Comparison of ENCODE assay signal across 30 cellular contexts in genomic region chr16:56125922-56126321, GRCh38.
"Had no signal": no experiment of that assay in that cellular context is flagged by ENCODE, and none has a peak within 500 bp of the region (broad histone marks: within the 10 kb centered on the region; RNA-seq: fewer than 3 reads in every experiment).

No MANE protein-coding gene starts in this region.

- H3K27ac ChIP-seq: neural progenitor cell, ovary, parathyroid adenoma, psoas muscle, skin epidermis, spleen, suprapubic skin, testis, tibial artery, upper lobe of left lung, vagina had no signal

- H3K27ac Mint-ChIP-seq: naive thymus-derived CD8-positive, alpha-beta T cell; natural killer cell treated with Interleukin-12 subunit alpha and Interleukin-12 subunit beta and Interleukin-15 and Interleukin-18, amount 100 ng/mL, for 72 hours; neural progenitor cell; progenitor cell of endocrine pancreas; stimulated activated memory B cell treated with anti-CD40 and anti-IgM and Interleukin-4, amounts not matched to agents 10 μg/mL and 1 μg/mL and 100 μg/mL, for 72 hours; stimulated activated naive CD8-positive, alpha-beta T cell treated with anti-CD3 and anti-CD28 coated beads, Interleukin-15, amount 100 ng/mL, for 72 hours had no signal

- DNase-seq: naive thymus-derived CD8-positive, alpha-beta T cell; occipital lobe; ovary; posterior cingulate gyrus; psoas muscle; right cardiac atrium; spleen; stimulated activated CD4-positive, alpha-beta T cell treated with anti-CD3 and anti-CD28 coated beads, Interleukin-12 subunit alpha, Interleukin-12 subunit beta, amount 100 ng/mL, for 4 hours; stimulated activated CD4-positive, alpha-beta T cell treated with anti-CD3 and anti-CD28 coated beads, Interleukin-1b, Interleukin-23, amount 100 ng/mL, for 48 hours; stimulated activated CD4-positive, alpha-beta T cell treated with anti-CD3 and anti-CD28 coated beads, Interleukin-4, amount 100 ng/mL, for 1 hour; stimulated activated CD4-positive, alpha-beta T cell treated with anti-CD3 and anti-CD28 coated beads, Interleukin-4, amount 100 ng/mL, for 4 hours; stimulated activated CD8-positive, alpha-beta memory T cell treated with anti-CD3 and anti-CD28 coated beads, Interleukin-4, amount 100 ng/mL, for 48 hours; stimulated activated naive CD4-positive, alpha-beta T cell; stimulated activated naive CD8-positive, alpha-beta T cell treated with anti-CD3 and anti-CD28 coated beads, Interleukin-15, amount 100 ng/mL, for 72 hours; stimulated activated naive CD8-positive, alpha-beta T cell treated with anti-CD3 and anti-CD28 coated beads, Interleukin-15, Interleukin-2, amounts not matched to agents 100 U/mL and 50 U/mL, for 24 hours; substantia nigra; testis; tibial artery; trophoblast cell; upper lobe of left lung had no signal

- H3K4me3 Mint-ChIP-seq: naive thymus-derived CD8-positive, alpha-beta T cell; natural killer cell treated with Interleukin-12 subunit alpha and Interleukin-12 subunit beta and Interleukin-15 and Interleukin-18, amount 100 ng/mL, for 72 hours; neural progenitor cell; stimulated activated memory B cell treated with anti-CD40 and anti-IgM and Interleukin-4, amounts not matched to agents 10 μg/mL and 1 μg/mL and 100 μg/mL, for 72 hours; stimulated activated naive CD8-positive, alpha-beta T cell treated with anti-CD3 and anti-CD28 coated beads, Interleukin-15, amount 100 ng/mL, for 72 hours had no signal

- ATAC-seq: naive thymus-derived CD8-positive, alpha-beta T cell; natural killer cell treated with Interleukin-12 subunit alpha and Interleukin-12 subunit beta and Interleukin-15 and Interleukin-18, amount 100 ng/mL, for 72 hours; psoas muscle; right cardiac atrium; sciatic nerve; stimulated activated memory B cell treated with anti-CD40 and anti-IgM and Interleukin-4, amounts not matched to agents 10 μg/mL and 1 μg/mL and 100 μg/mL, for 72 hours; stimulated activated naive CD8-positive, alpha-beta T cell treated with anti-CD3 and anti-CD28 coated beads, Interleukin-15, amount 100 ng/mL, for 72 hours; stimulated activated naive CD8-positive, alpha-beta T cell treated with anti-CD3 and anti-CD28 coated beads, Interleukin-15, Interleukin-2, amounts not matched to agents 100 U/mL and 50 U/mL, for 24 hours had no signal

- H3K36me3 Mint-ChIP-seq: naive thymus-derived CD8-positive, alpha-beta T cell; natural killer cell treated with Interleukin-12 subunit alpha and Interleukin-12 subunit beta and Interleukin-15 and Interleukin-18, amount 100 ng/mL, for 72 hours; neural progenitor cell had no signal

- H3K4me1 ChIP-seq: parathyroid adenoma, psoas muscle, spleen, suprapubic skin, testis, tibial artery, upper lobe of left lung, vagina had no signal

- H3K4me3 ChIP-seq: neural progenitor cell, ovary, psoas muscle, skin epidermis, smooth muscle cell, spleen, suprapubic skin, testis, tibial artery, upper lobe of left lung, vagina had no signal

- H3K9me3 ChIP-seq: ovary, psoas muscle, spleen, suprapubic skin, testis, tibial artery, upper lobe of left lung, vagina had no signal

- H3K4me1 Mint-ChIP-seq: naive thymus-derived CD8-positive, alpha-beta T cell; stimulated activated naive CD8-positive, alpha-beta T cell treated with anti-CD3 and anti-CD28 coated beads, Interleukin-15, amount 100 ng/mL, for 72 hours had no signal

- H3K36me3 ChIP-seq: neural progenitor cell, ovary, spleen, suprapubic skin, tibial artery, upper lobe of left lung, vagina had no signal

- H3K9me3 Mint-ChIP-seq: naive thymus-derived CD8-positive, alpha-beta T cell; natural killer cell treated with Interleukin-12 subunit alpha and Interleukin-12 subunit beta and Interleukin-15 and Interleukin-18, amount 100 ng/mL, for 72 hours; neural progenitor cell; stimulated activated memory B cell treated with anti-CD40 and anti-IgM and Interleukin-4, amounts not matched to agents 10 μg/mL and 1 μg/mL and 100 μg/mL, for 72 hours; stimulated activated naive CD8-positive, alpha-beta T cell treated with anti-CD3 and anti-CD28 coated beads, Interleukin-15, amount 100 ng/mL, for 72 hours had no signal

- H3K27me3 ChIP-seq: neural progenitor cell, ovary, testis, tibial artery, upper lobe of left lung, vagina had no signal
